ENCODE assay signal across 21 cellular contexts in genomic region chr13:79229761-79230160, GRCh38.
"Had no signal": no experiment of that assay in that cellular context is flagged by ENCODE, and none has a peak within 500 bp of the region (broad histone marks: within the 10 kb centered on the region; RNA-seq: fewer than 3 reads in every experiment).

No MANE protein-coding gene starts in this region.

- H3K27me3 ChIP-seq: left lung, ovary, sigmoid colon, tibial nerve, upper lobe of left lung had no signal

- H3K4me3 Mint-ChIP-seq: effector memory CD8-positive, alpha-beta T cell; naive thymus-derived CD8-positive, alpha-beta T cell; nephron progenitor cell; stimulated activated naive B cell treated with anti-CD40 and anti-IgM and Interleukin-4, amounts not matched to agents 10 μg/mL and 1 μg/mL and 100 μg/mL, for 72 hours; stimulated activated naive CD8-positive, alpha-beta T cell treated with anti-CD3 and anti-CD28 coated beads, Interleukin-15, Interleukin-2, amounts not matched to agents 100 ng/mL and 50 ng/mL, for 24 hours had no signal

- H3K27ac Mint-ChIP-seq: effector memory CD8-positive, alpha-beta T cell; naive thymus-derived CD8-positive, alpha-beta T cell; nephron progenitor cell; stimulated activated naive B cell treated with anti-CD40 and anti-IgM and Interleukin-4, amounts not matched to agents 10 μg/mL and 1 μg/mL and 100 μg/mL, for 72 hours; stimulated activated naive CD8-positive, alpha-beta T cell treated with anti-CD3 and anti-CD28 coated beads, Interleukin-15, Interleukin-2, amounts not matched to agents 100 ng/mL and 50 ng/mL, for 24 hours had no signal

- H3K4me1 ChIP-seq: left lung, psoas muscle, tibial nerve, upper lobe of left lung had no signal

- H3K36me3 ChIP-seq: left lung, ovary, sigmoid colon, thoracic aorta, tibial nerve, upper lobe of left lung had no signal

- H3K36me3 Mint-ChIP-seq: naive thymus-derived CD8-positive, alpha-beta T cell; stimulated activated naive B cell treated with anti-CD40 and anti-IgM and Interleukin-4, amounts not matched to agents 10 μg/mL and 1 μg/mL and 100 μg/mL, for 72 hours had no signal

- H3K9me3 ChIP-seq: left lung, ovary, psoas muscle, sigmoid colon, thoracic aorta, tibial nerve, upper lobe of left lung had no signal

- H3K4me3 ChIP-seq: left lung, ovary, psoas muscle, sigmoid colon, thoracic aorta, tibial nerve, upper lobe of left lung had no signal

- H3K9me3 Mint-ChIP-seq: effector memory CD8-positive, alpha-beta T cell; nephron progenitor cell; stimulated activated naive B cell treated with anti-CD40 and anti-IgM and Interleukin-4, amounts not matched to agents 10 μg/mL and 1 μg/mL and 100 μg/mL, for 72 hours; stimulated activated naive CD8-positive, alpha-beta T cell treated with anti-CD3 and anti-CD28 coated beads, Interleukin-15, Interleukin-2, amounts not matched to agents 100 ng/mL and 50 ng/mL, for 24 hours had no signal

- H3K4me1 Mint-ChIP-seq: naive thymus-derived CD8-positive, alpha-beta T cell had no signal

- H3K27ac ChIP-seq: left lung, ovary, psoas muscle, sigmoid colon, thoracic aorta, tibial nerve, upper lobe of left lung had no signal

- ATAC-seq: effector memory CD8-positive, alpha-beta T cell; left lung; naive thymus-derived CD8-positive, alpha-beta T cell; psoas muscle; right cardiac atrium; stimulated activated naive B cell treated with anti-CD40 and anti-IgM and Interleukin-4, amounts not matched to agents 10 μg/mL and 1 μg/mL and 100 μg/mL, for 72 hours had no signal

- DNase-seq: cortex of kidney; effector memory CD8-positive, alpha-beta T cell; hypothalamus; kidney; left lung; mesendoderm; midbrain; naive thymus-derived CD8-positive, alpha-beta T cell; nephron progenitor cell; occipital lobe; ovary; posterior cingulate gyrus; psoas muscle; right cardiac atrium; sigmoid colon; stimulated activated CD4-positive, alpha-beta T cell treated with anti-CD3 and anti-CD28 coated beads, Interleukin-4, amount 100 ng/mL, for 4 hours; stimulated activated naive B cell treated with anti-CD40 and anti-IgM and Interleukin-4, amounts not matched to agents 10 μg/mL and 1 μg/mL and 100 μg/mL, for 72 hours; upper lobe of left lung had no signal
